In the genomic region with DNA sequence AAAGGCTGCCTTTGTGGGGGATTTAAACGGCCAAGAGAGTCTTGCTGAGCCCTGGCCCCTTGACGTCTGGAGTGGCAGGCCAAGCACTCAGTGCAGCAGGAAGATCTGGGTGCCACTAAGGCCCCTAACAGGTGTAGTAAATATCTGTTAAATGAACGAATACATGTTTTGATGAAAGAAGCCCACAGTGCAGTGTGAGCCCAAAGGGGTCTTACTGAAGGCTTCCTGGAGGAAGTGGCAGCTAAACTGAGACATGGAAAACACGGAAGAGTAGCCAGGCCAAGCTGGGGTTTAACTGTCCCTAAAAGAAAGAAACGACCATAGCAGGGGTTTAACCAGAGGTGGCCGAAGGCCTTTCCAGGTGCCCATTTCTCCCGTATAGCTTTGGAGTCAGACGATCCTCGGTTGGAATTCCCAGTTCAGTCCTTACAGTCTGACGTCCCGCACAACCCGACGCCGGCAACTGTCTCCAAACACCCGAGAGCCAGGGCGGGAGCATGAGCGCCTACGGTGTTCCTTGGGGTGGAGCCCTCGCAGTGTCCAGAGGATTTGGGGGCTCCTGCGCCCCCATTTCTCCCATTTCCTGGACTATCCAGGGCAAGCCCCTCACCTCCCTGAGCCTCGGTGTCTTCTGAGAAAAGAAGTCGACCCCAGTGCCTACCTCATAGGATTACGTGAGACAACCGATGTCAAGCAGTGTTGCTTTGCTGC, we compare ENCODE assay signal across 8 cellular contexts. TPM values are rescaled to one million over a fixed set of nuclear protein-coding genes. Genes with fewer than 3 reads are reported as not detected.
A peak's percentile ranks its signal among the peaks of the same experiment; 100 is the strongest.
DNase-seq lines count a peak whose midpoint lies in the region; ATAC-seq, FAIRE-seq and TF ChIP-seq lines count a peak whose summit lies in the region.

No MANE protein-coding gene starts in this region.

- peak in 1 of 2 experiments; percentile 10 for DNase-seq in A549 (ENCODE audit: low read depth in 1 of 2, low spot score in 1 of 2)
- DNase-seq in breast epithelium (ENCODE audit: low spot score in 2 of 2) = no peak
- peak in 2 of 3 donors; percentile 34 to 53 for DNase-seq in right lobe of liver
- no peak for DNase-seq in upper lobe of right lung
- DNase-seq in mucosa of gallbladder (ENCODE audit: low spot score) = no peak
- DNase-seq in dedifferentiated amniotic fluid mesenchymal stem cell (ENCODE audit: extremely low spot score) = no peak
- DNase-seq in NCI-H510A (lab: John Stamatoyannopoulos, UW) = no peak

- POLR2A ChIA-PET in A549 (lab: Yijun Ruan, JAX) = no interaction called here

- no peak for TF ChIP-seq EP300 in A549 (IDR thresholded peaks at IDR 0.05)

- H3K27ac ChIP-seq in A549 = peak overlapping the region; percentile 86 to 98
- H3K27ac ChIP-seq in breast epithelium = peak overlapping the region; percentile 65 to 82
- H3K27ac ChIP-seq in right lobe of liver = peak overlapping the region; percentile 75 to 82 (median 80)
- peak overlapping the region; percentile 75 for H3K27ac ChIP-seq in upper lobe of right lung

- H3K4me3 ChIP-seq in A549 (peak overlapping the region; percentile 91), breast epithelium (peak overlapping the region; percentile 85 to 87 (median 86)), right lobe of liver (peak overlapping the region; percentile 79 to 92 (median 83)), upper lobe of right lung (peak overlapping the region; percentile 89)

- TF ChIP-seq POLR2A in A549 (IDR thresholded peaks at IDR 0.05; ENCODE audit: low read length) = no peak
- no peak for TF ChIP-seq POLR2A in breast epithelium (IDR thresholded peaks at IDR 0.05)
- TF ChIP-seq POLR2A in right lobe of liver (IDR thresholded peaks at IDR 0.05) = no peak

- intact Hi-C loops in breast epithelium (cut with DNase I; ENCODE audit: low total_unique reads) = no loop called here
- intact Hi-C loops in right lobe of liver (cut with DNase I) = no loop called here
- intact Hi-C loops in upper lobe of right lung (cut with DNase I) = no loop called here

- FAIRE-seq in A549 (lab: Jason Lieb, UNC) = no peak

- H3K36me3 ChIP-seq in breast epithelium = no peaks in the 10 kb centered on the region
- H3K36me3 ChIP-seq in right lobe of liver = no peaks in the 10 kb centered on the region
- no peaks in the 10 kb centered on the region for H3K36me3 ChIP-seq in upper lobe of right lung

- H3K27me3 ChIP-seq in breast epithelium = no peaks in the 10 kb centered on the region
- H3K27me3 ChIP-seq in right lobe of liver = no peaks in the 10 kb centered on the region
- H3K27me3 ChIP-seq in upper lobe of right lung = no peaks in the 10 kb centered on the region

- peak overlapping the region; percentile 86 for H3K4me2 ChIP-seq in A549

- peaks cover 25% of the 10 kb centered on the region for H3K4me1 ChIP-seq in A549
- H3K4me1 ChIP-seq in breast epithelium = peaks cover 0 to 4% of the 10 kb centered on the region in 2 donors
- peaks cover 0 to 39% (median 4%) of the 10 kb centered on the region in 4 donors for H3K4me1 ChIP-seq in right lobe of liver
- peaks cover 15% of the 10 kb centered on the region for H3K4me1 ChIP-seq in upper lobe of right lung

- TF ChIP-seq RAD21 in A549 (conservative IDR thresholded peaks at IDR 0.05 in 1 of 2, IDR thresholded peaks at IDR 0.05 in 1 of 2) = no peak

- CTCF ChIA-PET in A549 (lab: Yijun Ruan, JAX) = interaction anchor here (1.9 to 10.2 kb wide), 3 partner anchors 14 to 62 kb away, joined by 4 to 53 read pairs (median 7); no protein-coding TSS in a partner anchor

- 53% methylated on average over 23 of the region's 24 CpGs for WGBS in A549 (ENCODE audit: missing lambda C conversion rate)
- WGBS in right lobe of liver (ENCODE audit: insufficient coverage, low coverage, low lambda C conversion rate, missing lambda C conversion rate) = 29% methylated on average over 7 of the region's 24 CpGs

- no peaks in the 10 kb centered on the region for H3K9me3 ChIP-seq in A549
- H3K9me3 ChIP-seq in breast epithelium = no peaks in the 10 kb centered on the region
- no peaks in the 10 kb centered on the region for H3K9me3 ChIP-seq in right lobe of liver
- H3K9me3 ChIP-seq in upper lobe of right lung = no peaks in the 10 kb centered on the region

- 0 out of 6 replicates have a peak, but pooled peaks of 1 of the 2 experiments have one; percentile 2 for ATAC-seq in A549
- ATAC-seq in HG03457 (IDR thresholded peaks at IDR 0.05; ENCODE audit: unreplicated experiment) = peak; percentile 10
- peak in 3 of 4 donors; percentile 3 to 21 (median 7) for ATAC-seq in right lobe of liver
- no peak for ATAC-seq in upper lobe of right lung

- TF ChIP-seq CTCF in A549 (IDR thresholded peaks at IDR 0.05) = no peak
- TF ChIP-seq CTCF in breast epithelium (IDR thresholded peaks at IDR 0.05) = no peak
- TF ChIP-seq CTCF in right lobe of liver (IDR thresholded peaks at IDR 0.05) = no peak
- no peak for TF ChIP-seq CTCF in upper lobe of right lung (IDR thresholded peaks at IDR 0.05)

TF ChIP-seq in A549, 52 proteins besides CTCF, POLR2A, EP300 and RAD21:
- TF ChIP-seq E2F6 (IDR thresholded peaks at IDR 0.05; ENCODE audit: borderline replicate concordance, low read depth) (no peak), ELK1 (IDR thresholded peaks at IDR 0.05; ENCODE audit: low read depth, low read length) (no peak), HDAC2 (IDR thresholded peaks at IDR 0.05) (no peak), CBX8 (IDR thresholded peaks at IDR 0.05) (no peak), NPAS2 (CRISPR knock-in tag; IDR thresholded peaks at IDR 0.05; ENCODE audit: borderline replicate concordance) (no peak)

RNA-seq across cellular contexts. Expression of gene ABHD6, which starts 0.9 kb away (rescaled TPM):
- 10.1 and 13.8 TPM in 2 replicates for polyA plus RNA-seq in A549 (2011; rRNA removed)
- polyA plus RNA-seq in A549 (2012; cell fraction: cytosol; rRNA removed) = 7.2 and 8.2 TPM in 2 replicates
- 5.9 and 6.0 TPM in 2 replicates for polyA plus RNA-seq in A549 (2012; cell fraction: nucleus; rRNA removed)
- 5.7 to 6.6 TPM (median 6.0 TPM) in 3 replicates for polyA plus RNA-seq in A549 (2017; fragmentation: RNase III; extraction: RNeasy Plus Mini Kit Qiagen cat#74134 plus additional on column Dnase treatment)
- 18.0 and 23.1 TPM in 2 replicates for polyA minus RNA-seq in A549 (2011; rRNA and poly(A)+ RNA removed)
- total RNA-seq in breast epithelium = 10 to 100 TPM; 10.2 to 22.2 (median 13.4) TPM
- total RNA-seq in right lobe of liver = 10 to 100 TPM; 24.6 to 64.3 (median 52.6) TPM
- 19.1 TPM for total RNA-seq in upper lobe of right lung
- 23.4 TPM for total RNA-seq in mucosa of gallbladder

RNA-seq across cellular contexts. Expression of gene DNASE1L3, which starts 25.9 kb away (rescaled TPM):
- polyA plus RNA-seq in A549 (2011; rRNA removed) (0.19 TPM in 1 of 2 replicates, not detected in the other), A549 (2017; fragmentation: RNase III; extraction: RNeasy Plus Mini Kit Qiagen cat#74134 plus additional on column Dnase treatment) (not detected in 3 replicates)
- polyA plus RNA-seq in A549 (2012; cell fraction: cytosol; rRNA removed) = 0.08 TPM in 1 of 2 replicates, not detected in the other
- polyA plus RNA-seq in A549 (2012; cell fraction: nucleus; rRNA removed) = not detected in 2 replicates
- 0.49 TPM in 1 of 2 replicates, not detected in the other for polyA minus RNA-seq in A549 (2011; rRNA and poly(A)+ RNA removed)
- total RNA-seq in breast epithelium (1 to 10 TPM in 2 of 3 donors, under 1 TPM in 1; 0.44 to 9.2 (median 5.6) TPM), right lobe of liver (100 to 1,000 TPM in 1 of 6 experiments, 10 to 100 TPM in 5; 32.9 to 134 (median 61.0) TPM), upper lobe of right lung (125 TPM), mucosa of gallbladder (2.3 TPM)

Comparison
In these comparisons a context has a peak if more than half of its experiments do, and no peak if none do; other contexts are left out.
1. DNase-seq: peak in right lobe of liver (2 of 3); none in breast epithelium (0 of 2), upper lobe of right lung (single experiment), mucosa of gallbladder (single experiment), dedifferentiated amniotic fluid mesenchymal stem cell (single experiment) and NCI-H510A (single experiment).
2. Peak in every context shown above with its lines, with median percentiles within 50 percentile points of each other: H3K27ac ChIP-seq and H3K4me3 ChIP-seq.